8 cellular contexts compared by ENCODE assay signal in the genomic region with DNA sequence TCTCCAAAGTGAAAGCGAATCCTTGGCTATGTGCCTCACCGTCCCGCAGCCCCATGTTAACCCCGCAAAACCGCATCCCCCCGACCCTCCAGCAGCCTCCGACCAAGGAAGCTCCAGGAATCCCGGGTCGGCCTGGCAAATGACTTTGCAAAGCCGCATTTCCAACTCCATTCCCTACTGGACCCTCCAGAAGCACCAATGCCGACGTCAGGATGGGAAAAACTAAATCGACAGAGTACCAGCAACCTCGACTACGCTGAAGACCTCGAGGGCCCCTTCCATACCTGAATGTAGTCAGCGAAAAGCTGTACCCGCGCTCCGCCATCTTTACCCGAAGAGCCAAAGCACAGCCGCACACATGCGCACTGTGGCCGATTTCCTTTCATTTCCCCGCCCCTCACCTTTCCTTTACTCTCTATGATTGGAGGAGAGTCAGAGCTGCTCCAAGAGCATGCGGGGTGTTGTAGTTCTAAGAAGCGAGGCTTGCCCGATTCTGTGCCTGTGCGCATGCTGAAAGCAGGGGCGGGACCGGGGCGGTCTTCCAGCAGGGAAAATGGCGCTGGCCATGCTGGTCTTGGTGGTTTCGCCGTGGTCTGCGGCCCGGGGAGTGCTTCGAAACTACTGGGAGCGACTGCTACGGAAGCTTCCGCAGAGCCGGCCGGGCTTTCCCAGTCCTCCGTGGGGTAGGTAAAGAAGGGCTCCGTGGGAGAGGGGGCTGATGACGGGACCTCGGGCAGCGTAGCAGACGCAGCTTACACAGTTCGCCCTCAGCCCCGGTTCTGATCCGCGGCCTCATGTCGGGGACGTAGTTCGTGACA. TPM values are rescaled to one million over a fixed set of nuclear protein-coding genes. Genes with fewer than 3 reads are reported as not detected.
DNase-seq lines count a peak whose midpoint lies in the region; ATAC-seq, FAIRE-seq and TF ChIP-seq lines count a peak whose summit lies in the region.

A gene (plus strand): TSS at position 543 of the 818 bp plus-strand sequence. CDS start 11 bp downstream, at position 554.
A gene (minus strand): TSS at position 341 of the 818 bp plus-strand sequence. CDS start 16 bp downstream, at position 325.

- H3K4me1 ChIP-seq in pancreas (peaks cover 6 to 24% (median 16%) of the 10 kb centered on the region in 3 donors), tibial artery (peaks cover 5 to 59% (median 27%) of the 10 kb centered on the region in 4 donors)

- intact Hi-C loops in Right ventricle myocardium superior (cut with DNase I) = no loop called here
- intact Hi-C loops in pancreas (cut with DNase I) = no loop called here
- intact Hi-C loops in tibial artery (cut with DNase I; ENCODE audit: low total_unique reads) = no loop called here

- FAIRE-seq in pancreas (lab: Jason Lieb, UNC) = peak; percentile 92

- H3K27ac ChIP-seq in pancreas = peak within 1 kb of the TSS; percentile 46 to 84 (median 72)
- H3K27ac ChIP-seq in tibial artery = peak within 1 kb of the TSS; percentile 73 to 74

- H3K36me3 ChIP-seq in pancreas (peaks cover 5 to 12% (median 9%) of the 10 kb centered on the region in 3 donors), tibial artery (peaks cover 2 to 18% (median 10%) of the 10 kb centered on the region in 3 donors)

- peak within 1 kb of the TSS; percentile 99 for H3K4me3 Mint-ChIP-seq in activated naive CD8-positive, alpha-beta T cell treated with anti-CD3 and anti-CD28 coated beads, Interleukin-2, amount 50 U/mL, for 24 hours

- H3K9me3 Mint-ChIP-seq in activated naive CD8-positive, alpha-beta T cell treated with anti-CD3 and anti-CD28 coated beads, Interleukin-2, amount 50 U/mL, for 24 hours = no peaks in the 10 kb centered on the region

- DNase-seq in GM12865 (ENCODE audit: low read depth) = peak; percentile 97
- DNase-seq in NCI-H1417 treated with DMSO at 0.1 percent for 48 hours (lab: John Stamatoyannopoulos, UW) = peak; percentile 97
- peak; percentile 100 for DNase-seq in SW480 (ENCODE audit: low spot score)
- peak; percentile 90 for DNase-seq in activated naive CD8-positive, alpha-beta T cell treated with anti-CD3 and anti-CD28 coated beads, Interleukin-2, amount 50 U/mL, for 24 hours
- peak; percentile 96 for DNase-seq in Right ventricle myocardium superior
- peak; percentile 91 to 96 (median 96) for DNase-seq in pancreas
- peak; percentile 97 for DNase-seq in tibial artery

- 0% methylated on average over 56 of the region's 56 CpGs for WGBS in pancreas, 2 donors

- H3K4me1 Mint-ChIP-seq in activated naive CD8-positive, alpha-beta T cell treated with anti-CD3 and anti-CD28 coated beads, Interleukin-2, amount 50 U/mL, for 24 hours = peaks cover 72% of the 10 kb centered on the region

- peak within 1 kb of the TSS; percentile 99 for H3K27ac Mint-ChIP-seq in activated naive CD8-positive, alpha-beta T cell treated with anti-CD3 and anti-CD28 coated beads, Interleukin-2, amount 50 U/mL, for 24 hours

- H3K9me3 ChIP-seq in pancreas (no peaks in the 10 kb centered on the region), tibial artery (no peaks in the 10 kb centered on the region)

- ATAC-seq in HG02763 (IDR thresholded peaks at IDR 0.05; ENCODE audit: unreplicated experiment) = peak; percentile 99
- peak; percentile 99 for ATAC-seq in activated naive CD8-positive, alpha-beta T cell treated with anti-CD3 and anti-CD28 coated beads, Interleukin-2, amount 50 U/mL, for 24 hours
- ATAC-seq in Right ventricle myocardium superior (ENCODE audit: poor library complexity) = peak; percentile 100
- ATAC-seq in pancreas = peak; percentile 98 to 100 (median 99)

- H3K4me3 ChIP-seq in GM12865 (ENCODE audit: low read depth, low read length) (peak within 1 kb of the TSS; percentile 97), pancreas (peak within 1 kb of the TSS; percentile 65 to 75 (median 69)), tibial artery (peak within 1 kb of the TSS; percentile 63)

- H3K27me3 ChIP-seq in pancreas (no peaks in the 10 kb centered on the region), tibial artery (no peaks in the 10 kb centered on the region)

- H3K27me3 Mint-ChIP-seq in activated naive CD8-positive, alpha-beta T cell treated with anti-CD3 and anti-CD28 coated beads, Interleukin-2, amount 50 U/mL, for 24 hours = peaks cover 4% of the 10 kb centered on the region

- H3K36me3 Mint-ChIP-seq in activated naive CD8-positive, alpha-beta T cell treated with anti-CD3 and anti-CD28 coated beads, Interleukin-2, amount 50 U/mL, for 24 hours (ENCODE audit: low read depth) = peaks cover 64% of the 10 kb centered on the region

- TF ChIP-seq CTCF in GM12865 (IDR thresholded peaks at IDR 0.05; ENCODE audit: insufficient read depth, low read depth, low read length, missing control alignments) (no peak), pancreas (IDR thresholded peaks at IDR 0.05) (no peak), tibial artery (IDR thresholded peaks at IDR 0.05) (peak in 1 of 2 experiments; percentile 3)

RNA-seq across cellular contexts. Expression of the first gene that starts in this region (rescaled TPM):
- total RNA-seq in Right ventricle myocardium superior (60.6 TPM), pancreas (10 to 100 TPM; 19.7 to 29.4 (median 25.6) TPM)
- 10 to 100 TPM; 49.0 to 51.9 TPM for polyA plus RNA-seq in pancreas

RNA-seq across cellular contexts. Expression of the second gene that starts in this region (rescaled TPM):
- total RNA-seq in Right ventricle myocardium superior = 92.8 TPM
- total RNA-seq in pancreas = 10 to 100 TPM; 23.1 to 39.7 (median 33.9) TPM
- polyA plus RNA-seq in pancreas = 10 to 100 TPM; 29.3 to 59.7 TPM

Comparison
In these comparisons a context has a peak if more than half of its experiments do, and no peak if none do; other contexts are left out.
1. Peak in every context shown above with its lines: DNase-seq, ATAC-seq, H3K4me3 ChIP-seq and H3K27ac ChIP-seq.